23 cellular contexts compared by ENCODE assay signal in genomic region chr19:15519433-15519976, GRCh38. TPM values are rescaled to one million over a fixed set of nuclear protein-coding genes. Genes with fewer than 3 reads are reported as not detected.
DNase-seq lines count a peak whose midpoint lies in the region; ATAC-seq, FAIRE-seq and TF ChIP-seq lines count a peak whose summit lies in the region.
"Had no signal": no experiment of that assay in that cellular context is flagged by ENCODE, and none has a peak within 500 bp of the region (broad histone marks: within the 10 kb centered on the region; RNA-seq: fewer than 3 reads in every experiment).

No MANE protein-coding gene starts in this region.

- FAIRE-seq in HepG2 (lab: Jason Lieb, UNC) = no peak
- FAIRE-seq: G401.6, GM12892, GM19239, H1 had no signal

- TF ChIP-seq RAD21 in HepG2 (CRISPR knock-in tag; IDR thresholded peaks at IDR 0.05) = no peak

- H3K4me3 ChIP-seq in HepG2 (replicated peaks in 1 of 3; ENCODE audit: insufficient read depth in 1 of 3, low read depth in 2 of 3, low read length in 3 of 3) = no peak overlapping the region
- H3K4me3 ChIP-seq in right lobe of liver = no peak overlapping the region
- H3K4me3 ChIP-seq: GM23248 had no signal

- H3K27ac ChIP-seq in HepG2 (ENCODE audit: extremely low read length, insufficient read depth, low read length) (no peak overlapping the region), right lobe of liver (no peak overlapping the region)
- H3K27ac ChIP-seq: 22Rv1, GM23248 had no signal

- CTCF ChIA-PET in activated CD4-positive, alpha-beta memory T cell treated with anti-CD3 and anti-CD28 coated beads for 36 hours (lab: Charles Lee) = no interaction called here
- CTCF ChIA-PET in activated CD4-positive, alpha-beta memory T cell treated with anti-CD3 and anti-CD28 coated beads, Interleukin-2, amount 10 ng/mL, durations not matched to agents 7 days and 5 days (lab: Charles Lee) = no interaction called here
- CTCF ChIA-PET in HepG2 (lab: Yijun Ruan, JAX; ENCODE audit: low intra/inter-chr PET ratio, low total read pairs) = no interaction called here

- no peak overlapping the region; the same call in 1 of the 2 replicates for H3K4me2 ChIP-seq in HepG2 (ENCODE audit: low read depth, low read length)

- no peak overlapping the region for H2AFZ ChIP-seq in HepG2 (ENCODE audit: low read length)
- H2AFZ ChIP-seq: GM23248 had no signal

- no peak for TF ChIP-seq EP300 in HepG2 (IDR thresholded peaks at IDR 0.05; ENCODE audit: low read depth in 2 of 2, low read length in 2 of 2)
- TF ChIP-seq EP300 in HepG2 (CRISPR knock-in tag; IDR thresholded peaks at IDR 0.05; ENCODE audit: borderline replicate concordance) = no peak

- H3K4me1 ChIP-seq in HepG2 (ENCODE audit: insufficient read depth, low read length) = no peaks in the 10 kb centered on the region
- H3K4me1 ChIP-seq in right lobe of liver = peaks cover 0 to 8% (median 1%) of the 10 kb centered on the region in 4 donors

- no peak for ATAC-seq in HepG2
- no peak for ATAC-seq in right lobe of liver
- no peak for ATAC-seq in stimulated activated effector memory CD8-positive, alpha-beta T cell treated with anti-CD3 and anti-CD28 coated beads, Interleukin-12 subunit alpha, Interleukin-12 subunit beta, amount 100 ng/mL, for 72 hours

- H3K27me3 Mint-ChIP-seq in activated CD4-positive, alpha-beta memory T cell treated with anti-CD3 and anti-CD28 coated beads for 36 hours = peaks cover 1% of the 10 kb centered on the region
- H3K27me3 Mint-ChIP-seq in activated CD4-positive, alpha-beta memory T cell treated with anti-CD3 and anti-CD28 coated beads, Interleukin-2, amount 10 ng/mL, durations not matched to agents 7 days and 5 days = peaks cover 16% of the 10 kb centered on the region
- H3K27me3 Mint-ChIP-seq: CD4-positive, alpha-beta memory T cell had no signal

- POLR2A ChIA-PET in activated CD4-positive, alpha-beta memory T cell treated with anti-CD3 and anti-CD28 coated beads for 36 hours (lab: Charles Lee) = no interaction called here
- POLR2A ChIA-PET in activated CD4-positive, alpha-beta memory T cell treated with anti-CD3 and anti-CD28 coated beads, Interleukin-2, amount 10 ng/mL, durations not matched to agents 7 days and 5 days (lab: Charles Lee) = no interaction called here
- POLR2A ChIA-PET in HepG2 (lab: Yijun Ruan, JAX) = no interaction called here

- no peak overlapping the region for H3K4me3 Mint-ChIP-seq in activated CD4-positive, alpha-beta memory T cell treated with anti-CD3 and anti-CD28 coated beads for 36 hours
- H3K4me3 Mint-ChIP-seq in activated CD4-positive, alpha-beta memory T cell treated with anti-CD3 and anti-CD28 coated beads, Interleukin-2, amount 10 ng/mL, durations not matched to agents 7 days and 5 days = no peak overlapping the region
- no peak overlapping the region for H3K4me3 Mint-ChIP-seq in stimulated activated effector memory CD8-positive, alpha-beta T cell treated with anti-CD3 and anti-CD28 coated beads, Interleukin-12 subunit alpha, Interleukin-12 subunit beta, amount 100 ng/mL, for 72 hours

- TF ChIP-seq POLR2A in HepG2 (IDR thresholded peaks at IDR 0.05; ENCODE audit: insufficient read depth in 1 of 2, low read depth in 2 of 2, low read length in 2 of 2) (no peak), right lobe of liver (IDR thresholded peaks at IDR 0.05) (no peak)

- H3K36me3 ChIP-seq in HepG2 (replicated peaks in 1 of 2; ENCODE audit: control insufficient read depth in 1 of 2, insufficient read depth in 2 of 2, low read length in 2 of 2) = no peaks in the 10 kb centered on the region
- H3K36me3 ChIP-seq in right lobe of liver = no peaks in the 10 kb centered on the region

- H3K9ac ChIP-seq in HepG2 (ENCODE audit: insufficient read depth, low read depth, low read length) = no peak overlapping the region
- H3K9ac ChIP-seq: GM23248 had no signal

- H3K9me3 ChIP-seq in HepG2 (ENCODE audit: low read length) (peaks cover 8% of the 10 kb centered on the region; the same call in 1 of the 2 replicates), right lobe of liver (no peaks in the 10 kb centered on the region)

- TF ChIP-seq CTCF in HepG2 (CRISPR knock-in tag; IDR thresholded peaks at IDR 0.05) (no peak), right lobe of liver (IDR thresholded peaks at IDR 0.05) (no peak), GM13976 (IDR thresholded peaks at IDR 0.05; ENCODE audit: borderline replicate concordance, control extremely low read depth, extremely low read depth, insufficient read depth, missing control alignments) (no peak)

- H3K27ac Mint-ChIP-seq in activated CD4-positive, alpha-beta memory T cell treated with anti-CD3 and anti-CD28 coated beads for 36 hours = peak overlapping the region; percentile 38
- H3K27ac Mint-ChIP-seq in activated CD4-positive, alpha-beta memory T cell treated with anti-CD3 and anti-CD28 coated beads, Interleukin-2, amount 10 ng/mL, durations not matched to agents 7 days and 5 days = no peak overlapping the region
- H3K27ac Mint-ChIP-seq in stimulated activated effector memory CD8-positive, alpha-beta T cell treated with anti-CD3 and anti-CD28 coated beads, Interleukin-12 subunit alpha, Interleukin-12 subunit beta, amount 100 ng/mL, for 72 hours = peak overlapping the region; percentile 75

- no peaks in the 10 kb centered on the region for H4K20me1 ChIP-seq in HepG2 (ENCODE audit: insufficient read depth, low read length)

- H3K79me2 ChIP-seq in HepG2 (ENCODE audit: insufficient read depth, low read length) = no peaks in the 10 kb centered on the region

- intact Hi-C loops in activated CD4-positive, alpha-beta memory T cell treated with anti-CD3 and anti-CD28 coated beads for 36 hours (cut with micrococcal nuclease) = no loop called here
- intact Hi-C loops in HepG2 (cut with micrococcal nuclease; ENCODE audit: unreplicated experiment) = no loop called here
- intact Hi-C loops in right lobe of liver (cut with DNase I) = no loop called here

- 49% methylated on average over 3 of the region's 6 CpGs for WGBS in HepG2 (ENCODE audit: low lambda C conversion rate)
- WGBS in right lobe of liver (ENCODE audit: insufficient coverage, low coverage, low lambda C conversion rate, missing lambda C conversion rate) = 71% methylated on average over 1 of the region's 6 CpGs

- peaks cover 9% of the 10 kb centered on the region for H3K36me3 Mint-ChIP-seq in activated CD4-positive, alpha-beta memory T cell treated with anti-CD3 and anti-CD28 coated beads for 36 hours
- H3K36me3 Mint-ChIP-seq in activated CD4-positive, alpha-beta memory T cell treated with anti-CD3 and anti-CD28 coated beads, Interleukin-2, amount 10 ng/mL, durations not matched to agents 7 days and 5 days (ENCODE audit: low read depth) = peaks cover 16% of the 10 kb centered on the region
- peaks cover 3% of the 10 kb centered on the region for H3K36me3 Mint-ChIP-seq in stimulated activated effector memory CD8-positive, alpha-beta T cell treated with anti-CD3 and anti-CD28 coated beads, Interleukin-12 subunit alpha, Interleukin-12 subunit beta, amount 100 ng/mL, for 72 hours

- peaks cover 11% of the 10 kb centered on the region for H3K4me1 Mint-ChIP-seq in activated CD4-positive, alpha-beta memory T cell treated with anti-CD3 and anti-CD28 coated beads for 36 hours (ENCODE audit: low read depth)
- peaks cover 17% of the 10 kb centered on the region for H3K4me1 Mint-ChIP-seq in activated CD4-positive, alpha-beta memory T cell treated with anti-CD3 and anti-CD28 coated beads, Interleukin-2, amount 10 ng/mL, durations not matched to agents 7 days and 5 days
- peaks cover 33% of the 10 kb centered on the region for H3K4me1 Mint-ChIP-seq in stimulated activated effector memory CD8-positive, alpha-beta T cell treated with anti-CD3 and anti-CD28 coated beads, Interleukin-12 subunit alpha, Interleukin-12 subunit beta, amount 100 ng/mL, for 72 hours

- DNase-seq in activated CD4-positive, alpha-beta memory T cell treated with anti-CD3 and anti-CD28 coated beads for 36 hours = no peak
- no peak for DNase-seq in activated CD4-positive, alpha-beta memory T cell treated with anti-CD3 and anti-CD28 coated beads, Interleukin-2, amount 10 ng/mL, durations not matched to agents 7 days and 5 days
- DNase-seq in HepG2 (ENCODE audit: low spot score) (no peak), right lobe of liver (no peak), RPMI7951 (ENCODE audit: low read depth) (peak; percentile 21), GM13976 (ENCODE audit: low spot score) (no peak)
- DNase-seq in stimulated activated effector memory CD8-positive, alpha-beta T cell treated with anti-CD3 and anti-CD28 coated beads, Interleukin-12 subunit alpha, Interleukin-12 subunit beta, amount 100 ng/mL, for 72 hours (ENCODE audit: low spot score in 2 of 2) = no peak
- DNase-seq in activated CD8-positive, alpha-beta memory T cell treated with anti-CD3 and anti-CD28 coated beads, Interleukin-2, amount 50 U/mL, for 48 hours = no peak
- DNase-seq: C1 segment of cervical spinal cord; Calu3; CD4-positive, alpha-beta memory T cell; COR-L47; DMS53; DND-41; GM23248; H7; HCEC 1CT had no signal

- peaks cover 14% of the 10 kb centered on the region for H3K9me3 Mint-ChIP-seq in activated CD4-positive, alpha-beta memory T cell treated with anti-CD3 and anti-CD28 coated beads for 36 hours
- H3K9me3 Mint-ChIP-seq in activated CD4-positive, alpha-beta memory T cell treated with anti-CD3 and anti-CD28 coated beads, Interleukin-2, amount 10 ng/mL, durations not matched to agents 7 days and 5 days = peaks cover 17% of the 10 kb centered on the region
- no peaks in the 10 kb centered on the region for H3K9me3 Mint-ChIP-seq in stimulated activated effector memory CD8-positive, alpha-beta T cell treated with anti-CD3 and anti-CD28 coated beads, Interleukin-12 subunit alpha, Interleukin-12 subunit beta, amount 100 ng/mL, for 72 hours

- H3K27me3 ChIP-seq in HepG2 (ENCODE audit: control insufficient read depth in 1 of 2, insufficient read depth in 2 of 2, low read length in 2 of 2) = peaks cover 0 to 4% of the 10 kb centered on the region in 2 experiments; a peak in 1 of 5 replicates
- no peaks in the 10 kb centered on the region for H3K27me3 ChIP-seq in right lobe of liver

- in situ Hi-C loops in HepG2 (cut with HindIII; ENCODE audit: extremely low pct_ligation_motif_present, low pct_unique_long_range_greater_than_20kb) = no loop called here
- in situ Hi-C loops in GM13976 (cut with MboI; ENCODE audit: low sequenced_read_pairs, unreplicated experiment) = no loop called here

- BruUV-seq in HepG2 (replicated peaks; lab: Mats Ljungman, UMichigan) = no TSS peak

RNA-seq across cellular contexts. Expression of gene CYP4F22, which starts 11.2 kb away (rescaled TPM):
- under 1 TPM; 0.50 to 0.56 TPM for total RNA-seq in activated CD4-positive, alpha-beta memory T cell treated with anti-CD3 and anti-CD28 coated beads for 36 hours
- 1 to 10 TPM; 1.4 TPM for total RNA-seq in activated CD4-positive, alpha-beta memory T cell treated with anti-CD3 and anti-CD28 coated beads, Interleukin-2, amount 10 ng/mL, durations not matched to agents 7 days and 5 days
- total RNA-seq in HepG2 (2016; rRNA removed; fragmentation: Illumina TruSeq; extraction: Trizol) = not detected in 2 replicates
- total RNA-seq in HepG2 (2016; cell fraction: cytosol; rRNA removed; fragmentation: Illumina TruSeq; extraction: Trizol; ENCODE audit: low read depth) = not detected in 2 replicates
- total RNA-seq in HepG2 (2016; cell fraction: insoluble cytoplasmic fraction; rRNA removed; fragmentation: Illumina TruSeq; extraction: Trizol) = not detected in 2 replicates
- not detected in 2 replicates for total RNA-seq in HepG2 (2016; cell fraction: membrane; rRNA removed; fragmentation: Illumina TruSeq; extraction: Trizol)
- not detected in 2 replicates for total RNA-seq in HepG2 (2016; cell fraction: nucleus; rRNA removed; fragmentation: Illumina TruSeq; extraction: Trizol)
- polyA plus RNA-seq in HepG2 (2011; rRNA removed) = 0.05 and 0.09 TPM in 2 replicates
- 0.04 TPM in 1 of 2 replicates, not detected in the other for polyA plus RNA-seq in HepG2 (2011; cell fraction: cytosol; rRNA removed)
- 0.06 and 0.07 TPM in 2 replicates for polyA plus RNA-seq in HepG2 (2011; cell fraction: nucleus; rRNA removed)
- polyA plus RNA-seq in HepG2 (2012) = 0.08 and 0.13 TPM in 2 replicates
- polyA plus RNA-seq in HepG2 (2016; cell fraction: cytosol; fragmentation: Illumina TruSeq; extraction: Trizol; ENCODE audit: low read depth) = not detected in 2 replicates
- not detected in 2 replicates for polyA plus RNA-seq in HepG2 (2016; cell fraction: insoluble cytoplasmic fraction; fragmentation: Illumina TruSeq; extraction: Trizol; ENCODE audit: low read depth)
- not detected in 2 replicates for polyA plus RNA-seq in HepG2 (2016; cell fraction: membrane; fragmentation: Illumina TruSeq; extraction: Trizol; ENCODE audit: low read depth)
- not detected in 2 replicates for polyA plus RNA-seq in HepG2 (2016; cell fraction: nucleus; fragmentation: Illumina TruSeq; extraction: Trizol; ENCODE audit: insufficient read depth, low read depth)
- polyA minus RNA-seq in HepG2 (2011; rRNA and poly(A)+ RNA removed; ENCODE audit: low replicate concordance) = not detected in 2 replicates
- not detected in 2 replicates for polyA minus RNA-seq in HepG2 (2011; cell fraction: cytosol; rRNA and poly(A)+ RNA removed)
- polyA minus RNA-seq in HepG2 (2011; cell fraction: nucleus; rRNA and poly(A)+ RNA removed) = not detected in 2 replicates
- 1 to 10 TPM in 5 of 6 experiments, under 1 TPM in 1; 0.95 to 6.0 (median 4.5) TPM for total RNA-seq in right lobe of liver
- not detected in 2 replicates for total RNA-seq in RPMI7951 (2014; rRNA removed; shearing (Covaris generic))
- total RNA-seq: Calu3, GM23248, H1, H7 had no signal
- polyA plus RNA-seq: BJ, GM23248, H1 had no signal

RNA-seq across cellular contexts. Expression of gene PGLYRP2, which starts 40.2 kb away (rescaled TPM):
- under 1 TPM in 1 of 2 experiments, not detected in 1; 0.24 TPM for total RNA-seq in activated CD4-positive, alpha-beta memory T cell treated with anti-CD3 and anti-CD28 coated beads for 36 hours
- under 1 TPM; 0.08 to 0.10 TPM for total RNA-seq in activated CD4-positive, alpha-beta memory T cell treated with anti-CD3 and anti-CD28 coated beads, Interleukin-2, amount 10 ng/mL, durations not matched to agents 7 days and 5 days
- total RNA-seq in HepG2 (2016; rRNA removed; fragmentation: Illumina TruSeq; extraction: Trizol) (0.49 and 1.0 TPM in 2 replicates), right lobe of liver (100 to 1,000 TPM in 2 of 6 experiments, 10 to 100 TPM in 4; 45.1 to 135 (median 59.2) TPM)
- 0.10 and 0.53 TPM in 2 replicates for total RNA-seq in HepG2 (2016; cell fraction: cytosol; rRNA removed; fragmentation: Illumina TruSeq; extraction: Trizol; ENCODE audit: low read depth)
- 0.46 and 1.3 TPM in 2 replicates for total RNA-seq in HepG2 (2016; cell fraction: insoluble cytoplasmic fraction; rRNA removed; fragmentation: Illumina TruSeq; extraction: Trizol)
- 0.17 and 0.49 TPM in 2 replicates for total RNA-seq in HepG2 (2016; cell fraction: membrane; rRNA removed; fragmentation: Illumina TruSeq; extraction: Trizol)
- total RNA-seq in HepG2 (2016; cell fraction: nucleus; rRNA removed; fragmentation: Illumina TruSeq; extraction: Trizol) = 0.94 and 1.4 TPM in 2 replicates
- polyA plus RNA-seq in HepG2 (2011; rRNA removed) = 0.04 and 0.35 TPM in 2 replicates
- 0.08 and 0.22 TPM in 2 replicates for polyA plus RNA-seq in HepG2 (2011; cell fraction: cytosol; rRNA removed)
- polyA plus RNA-seq in HepG2 (2011; cell fraction: nucleus; rRNA removed) = 0.27 and 0.69 TPM in 2 replicates
- polyA plus RNA-seq in HepG2 (2012) = 0.11 and 1.1 TPM in 2 replicates
- polyA plus RNA-seq in HepG2 (2016; cell fraction: cytosol; fragmentation: Illumina TruSeq; extraction: Trizol; ENCODE audit: low read depth) = 0.11 and 0.19 TPM in 2 replicates
- 0.35 and 0.38 TPM in 2 replicates for polyA plus RNA-seq in HepG2 (2016; cell fraction: insoluble cytoplasmic fraction; fragmentation: Illumina TruSeq; extraction: Trizol; ENCODE audit: low read depth)
- 0.22 and 0.28 TPM in 2 replicates for polyA plus RNA-seq in HepG2 (2016; cell fraction: membrane; fragmentation: Illumina TruSeq; extraction: Trizol; ENCODE audit: low read depth)
- 0.79 and 2.3 TPM in 2 replicates for polyA plus RNA-seq in HepG2 (2016; cell fraction: nucleus; fragmentation: Illumina TruSeq; extraction: Trizol; ENCODE audit: insufficient read depth, low read depth)
- 0.07 and 0.34 TPM in 2 replicates for polyA minus RNA-seq in HepG2 (2011; rRNA and poly(A)+ RNA removed; ENCODE audit: low replicate concordance)
- 0.20 TPM in 1 of 2 replicates, not detected in the other for polyA minus RNA-seq in HepG2 (2011; cell fraction: cytosol; rRNA and poly(A)+ RNA removed)
- polyA minus RNA-seq in HepG2 (2011; cell fraction: nucleus; rRNA and poly(A)+ RNA removed) = 1.0 TPM in 1 of 2 replicates, not detected in the other
- total RNA-seq in RPMI7951 (2014; rRNA removed; shearing (Covaris generic)) = not detected in 2 replicates
- total RNA-seq: Calu3, GM23248, H1, H7 had no signal
- polyA plus RNA-seq: BJ, GM23248, H1 had no signal

RNA-seq across cellular contexts. Expression of gene RASAL3, which starts 55.2 kb away (rescaled TPM):
- 100 to 1,000 TPM; 125 to 130 TPM for total RNA-seq in activated CD4-positive, alpha-beta memory T cell treated with anti-CD3 and anti-CD28 coated beads for 36 hours
- total RNA-seq in activated CD4-positive, alpha-beta memory T cell treated with anti-CD3 and anti-CD28 coated beads, Interleukin-2, amount 10 ng/mL, durations not matched to agents 7 days and 5 days = 100 to 1,000 TPM; 174 to 179 TPM
- total RNA-seq in HepG2 (2016; rRNA removed; fragmentation: Illumina TruSeq; extraction: Trizol) = not detected in 2 replicates
- total RNA-seq in HepG2 (2016; cell fraction: cytosol; rRNA removed; fragmentation: Illumina TruSeq; extraction: Trizol; ENCODE audit: low read depth) = not detected in 2 replicates
- not detected in 2 replicates for total RNA-seq in HepG2 (2016; cell fraction: insoluble cytoplasmic fraction; rRNA removed; fragmentation: Illumina TruSeq; extraction: Trizol)
- not detected in 2 replicates for total RNA-seq in HepG2 (2016; cell fraction: membrane; rRNA removed; fragmentation: Illumina TruSeq; extraction: Trizol)
- total RNA-seq in HepG2 (2016; cell fraction: nucleus; rRNA removed; fragmentation: Illumina TruSeq; extraction: Trizol) = not detected in 2 replicates
- polyA plus RNA-seq in HepG2 (2011; rRNA removed) = not detected in 2 replicates
- 0.01 TPM in 1 of 2 replicates, not detected in the other for polyA plus RNA-seq in HepG2 (2011; cell fraction: cytosol; rRNA removed)
- 0.09 TPM in 1 of 2 replicates, not detected in the other for polyA plus RNA-seq in HepG2 (2011; cell fraction: nucleus; rRNA removed)
- polyA plus RNA-seq in HepG2 (2012) = not detected in 2 replicates
- polyA plus RNA-seq in HepG2 (2016; cell fraction: cytosol; fragmentation: Illumina TruSeq; extraction: Trizol; ENCODE audit: low read depth) = not detected in 2 replicates
- not detected in 2 replicates for polyA plus RNA-seq in HepG2 (2016; cell fraction: insoluble cytoplasmic fraction; fragmentation: Illumina TruSeq; extraction: Trizol; ENCODE audit: low read depth)
- not detected in 2 replicates for polyA plus RNA-seq in HepG2 (2016; cell fraction: membrane; fragmentation: Illumina TruSeq; extraction: Trizol; ENCODE audit: low read depth)
- not detected in 2 replicates for polyA plus RNA-seq in HepG2 (2016; cell fraction: nucleus; fragmentation: Illumina TruSeq; extraction: Trizol; ENCODE audit: insufficient read depth, low read depth)
- not detected in 2 replicates for polyA minus RNA-seq in HepG2 (2011; rRNA and poly(A)+ RNA removed; ENCODE audit: low replicate concordance)
- polyA minus RNA-seq in HepG2 (2011; cell fraction: cytosol; rRNA and poly(A)+ RNA removed) = not detected in 2 replicates
- polyA minus RNA-seq in HepG2 (2011; cell fraction: nucleus; rRNA and poly(A)+ RNA removed) = not detected in 2 replicates
- 1 to 10 TPM in 4 of 6 experiments, under 1 TPM in 2; 0.75 to 1.9 (median 1.1) TPM for total RNA-seq in right lobe of liver
- 0.72 and 0.88 TPM in 2 replicates for total RNA-seq in RPMI7951 (2014; rRNA removed; shearing (Covaris generic))
- total RNA-seq: Calu3, GM23248, H7 had no signal
- polyA plus RNA-seq: BJ, GM23248 had no signal

Comparison
In these comparisons a context has a peak if more than half of its experiments do, and no peak if none do; other contexts are left out.
1. RNA of gene PGLYRP2, which starts 40.2 kb away (total RNA-seq): 45.1 to 135 TPM in right lobe of liver; 0.10 to 1.4 TPM in HepG2, 0.24 TPM in activated CD4-positive, alpha-beta memory T cell treated with anti-CD3 and anti-CD28 coated beads for 36 hours, 0.08 to 0.10 TPM in activated CD4-positive, alpha-beta memory T cell treated with anti-CD3 and anti-CD28 coated beads, Interleukin-2, amount 10 ng/mL, durations not matched to agents 7 days and 5 days and not detected in RPMI7951; every median in the first group is over 10 times any median in the second.
2. RNA of gene RASAL3, which starts 55.2 kb away (total RNA-seq): 174 to 179 TPM in activated CD4-positive, alpha-beta memory T cell treated with anti-CD3 and anti-CD28 coated beads, Interleukin-2, amount 10 ng/mL, durations not matched to agents 7 days and 5 days and 125 to 130 TPM in activated CD4-positive, alpha-beta memory T cell treated with anti-CD3 and anti-CD28 coated beads for 36 hours; 0.75 to 1.9 TPM in right lobe of liver, 0.72 to 0.88 TPM in RPMI7951 and not detected in HepG2; every median in the first group is over 10 times any median in the second.